8 cellular contexts compared by ENCODE assay signal in the genomic region with DNA sequence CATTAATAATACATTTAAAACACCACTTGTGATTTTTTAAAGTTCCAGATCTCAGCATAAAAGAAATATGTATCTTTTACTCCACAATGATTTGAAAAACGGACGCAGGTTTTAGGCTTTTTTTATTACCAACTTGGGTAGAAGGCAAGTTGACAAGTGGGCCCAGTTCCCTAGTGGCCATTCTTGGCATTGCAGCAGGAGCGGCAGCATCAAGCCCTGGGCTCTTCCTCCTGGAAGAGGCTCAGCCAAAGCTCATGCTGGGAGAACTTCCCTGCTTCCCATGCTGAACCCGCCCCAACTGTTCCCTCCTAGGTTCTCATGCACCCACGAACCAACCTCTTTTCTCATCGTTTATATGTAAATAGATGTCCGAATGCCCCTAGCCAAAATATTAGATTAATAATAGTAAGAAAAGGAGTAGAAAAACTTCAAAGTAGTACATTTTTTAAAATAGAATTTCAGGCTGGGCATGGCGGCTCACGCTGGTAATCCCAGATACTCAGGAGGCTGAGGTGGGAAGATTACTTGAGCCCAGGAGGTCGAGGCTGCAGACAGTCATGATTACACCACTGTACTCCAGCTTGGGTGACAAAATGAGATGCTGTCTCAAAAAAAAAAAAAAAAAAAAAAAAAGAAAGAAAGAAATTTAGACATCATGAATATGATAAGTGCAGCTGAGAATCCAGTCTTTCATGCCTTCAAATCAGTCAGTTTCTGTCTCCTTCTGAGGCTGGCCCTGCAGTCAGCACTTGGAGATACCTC. TPM values are rescaled to one million over a fixed set of nuclear protein-coding genes. Genes with fewer than 3 reads are reported as not detected.
DNase-seq lines count a peak whose midpoint lies in the region; ATAC-seq, FAIRE-seq and TF ChIP-seq lines count a peak whose summit lies in the region.

No MANE protein-coding gene starts in this region.

- no peak; the same call in 1 of the 2 replicates for TF ChIP-seq POLR2A in GM12892 (IDR thresholded peaks at IDR 0.05; ENCODE audit: low read depth, low read length)

- H3K9me3 Mint-ChIP-seq in activated CD4-positive, alpha-beta memory T cell treated with anti-CD3 and anti-CD28 coated beads for 36 hours = no peaks in the 10 kb centered on the region

- no peak overlapping the region for H3K27ac ChIP-seq in A673 (ENCODE audit: low read depth, low read length, poor library complexity, severe bottlenecking)

- CTCF ChIA-PET in A673 (lab: Charles Lee) = interaction anchor here (0.9 kb wide), 1 partner anchor 18 kb away, joined by 7 read pairs; no protein-coding TSS in a partner anchor
- CTCF ChIA-PET in activated CD4-positive, alpha-beta memory T cell treated with anti-CD3 and anti-CD28 coated beads for 36 hours (lab: Charles Lee) = interaction anchor here (0.7 to 2.2 kb wide), 12 partner anchors 11 to 129 kb away, joined by 3 to 15 read pairs (median 4); a partner anchor contains a TSS

- POLR2A ChIA-PET in A673 (lab: Charles Lee; ENCODE audit: low non-redundant PET) = no interaction called here
- POLR2A ChIA-PET in activated CD4-positive, alpha-beta memory T cell treated with anti-CD3 and anti-CD28 coated beads for 36 hours (lab: Charles Lee) = interaction anchor here (1.2 to 1.6 kb wide), 3 partner anchors 19 to 108 kb away, joined by 3 to 8 read pairs (median 3); a partner anchor contains a TSS

- H3K4me3 ChIP-seq in A673 (ENCODE audit: low read depth, low read length, poor library complexity, severe bottlenecking) (no peak overlapping the region), fibroblast of the aortic adventitia (ENCODE audit: low read depth, low read length) (no peak overlapping the region)

- peak; percentile 78 for FAIRE-seq in GM12892 (lab: Jason Lieb, UNC)

- no peak for ATAC-seq in HG02938 (IDR thresholded peaks at IDR 0.05; ENCODE audit: unreplicated experiment)

- H3K4me3 Mint-ChIP-seq in activated CD4-positive, alpha-beta memory T cell treated with anti-CD3 and anti-CD28 coated beads for 36 hours = peak overlapping the region; percentile 49

- H3K27me3 Mint-ChIP-seq in activated CD4-positive, alpha-beta memory T cell treated with anti-CD3 and anti-CD28 coated beads for 36 hours = peaks cover 3% of the 10 kb centered on the region

- H3K4me1 ChIP-seq in A673 (ENCODE audit: insufficient read depth, low read length, poor library complexity, severe bottlenecking) = no peaks in the 10 kb centered on the region

- no peaks in the 10 kb centered on the region for H3K9me3 ChIP-seq in A673 (ENCODE audit: low read depth, low read length, poor library complexity, severe bottlenecking)

- H3K36me3 ChIP-seq in A673 (ENCODE audit: insufficient read depth, low read length, poor library complexity, severe bottlenecking) = no peaks in the 10 kb centered on the region

- TF ChIP-seq CTCF in A673 (conservative IDR thresholded peaks at IDR 0.05; ENCODE audit: low read depth, low read length) (peak; percentile 80), LNCAP (IDR thresholded peaks at IDR 0.05) (peak; percentile 87), fibroblast of the aortic adventitia (IDR thresholded peaks at IDR 0.05; ENCODE audit: insufficient read depth, low read length) (peak; percentile 89)

- H3K27ac Mint-ChIP-seq in activated CD4-positive, alpha-beta memory T cell treated with anti-CD3 and anti-CD28 coated beads for 36 hours = peak overlapping the region; percentile 78

- no TSS peak for BruUV-seq in A673 (replicated peaks; lab: Mats Ljungman, UMichigan)

- H3K36me3 Mint-ChIP-seq in activated CD4-positive, alpha-beta memory T cell treated with anti-CD3 and anti-CD28 coated beads for 36 hours = no peaks in the 10 kb centered on the region

- H3K4me1 Mint-ChIP-seq in activated CD4-positive, alpha-beta memory T cell treated with anti-CD3 and anti-CD28 coated beads for 36 hours (ENCODE audit: low read depth) = peaks cover 61% of the 10 kb centered on the region

- H3K27me3 ChIP-seq in A673 (replicated peaks; ENCODE audit: insufficient read depth, low read depth, low read length, poor library complexity) = no peaks in the 10 kb centered on the region

- DNase-seq in A673 (ENCODE audit: low spot score) = peak; percentile 60
- no peak for DNase-seq in GM12892 (ENCODE audit: insufficient read length)
- DNase-seq in activated CD4-positive, alpha-beta memory T cell treated with anti-CD3 and anti-CD28 coated beads for 36 hours = peak; percentile 54
- DNase-seq in fibroblast of the aortic adventitia (ENCODE audit: low read depth) = peak; percentile 22
- peak; percentile 29 for DNase-seq in stimulated activated CD4-positive, alpha-beta T cell treated with anti-CD3 and anti-CD28 coated beads, Interleukin-12 subunit alpha, Interleukin-12 subunit beta, amount 100 ng/mL, for 4 hours
- no peak for DNase-seq in NCI-H2107 treated with DMSO at 0.1 percent for 48 hours (lab: John Stamatoyannopoulos, UW; ENCODE audit: unreplicated experiment)

- intact Hi-C loops in A673 (cut with micrococcal nuclease; ENCODE audit: unreplicated experiment) = no loop called here
- intact Hi-C loops in activated CD4-positive, alpha-beta memory T cell treated with anti-CD3 and anti-CD28 coated beads for 36 hours (cut with micrococcal nuclease) = loop anchor here (1.0 kb wide), 8 partner anchors 7 to 133 kb away; no protein-coding TSS in a partner anchor

RNA-seq across cellular contexts. Expression of a gene that starts 18.2 kb away (rescaled TPM):
- 8.3 and 9.0 TPM in 2 replicates for total RNA-seq in A673 (2021)
- 34.5 TPM for polyA plus RNA-seq in GM12892 (2012; ENCODE audit: missing spikeins)
- total RNA-seq in activated CD4-positive, alpha-beta memory T cell treated with anti-CD3 and anti-CD28 coated beads for 36 hours = 10 to 100 TPM; 19.4 to 19.7 TPM
- 0.54 and 1.6 TPM in 2 replicates for total RNA-seq in fibroblast of the aortic adventitia (ENCODE audit: low replicate concordance)

Comparison
In these comparisons a context has a peak if more than half of its experiments do, and no peak if none do; other contexts are left out.
1. DNase-seq: peak in A673 (single experiment), activated CD4-positive, alpha-beta memory T cell treated with anti-CD3 and anti-CD28 coated beads for 36 hours (single experiment), fibroblast of the aortic adventitia (single experiment) and stimulated activated CD4-positive, alpha-beta T cell treated with anti-CD3 and anti-CD28 coated beads, Interleukin-12 subunit alpha, Interleukin-12 subunit beta, amount 100 ng/mL, for 4 hours (single experiment); none in GM12892 (single experiment) and NCI-H2107 treated with DMSO at 0.1 percent for 48 hours (single experiment).
2. Peak in every context shown above with its lines, with median percentiles within 50 percentile points of each other: CTCF ChIP-seq.